Comparison of ENCODE assay signal across 9 cellular contexts in the genomic region with DNA sequence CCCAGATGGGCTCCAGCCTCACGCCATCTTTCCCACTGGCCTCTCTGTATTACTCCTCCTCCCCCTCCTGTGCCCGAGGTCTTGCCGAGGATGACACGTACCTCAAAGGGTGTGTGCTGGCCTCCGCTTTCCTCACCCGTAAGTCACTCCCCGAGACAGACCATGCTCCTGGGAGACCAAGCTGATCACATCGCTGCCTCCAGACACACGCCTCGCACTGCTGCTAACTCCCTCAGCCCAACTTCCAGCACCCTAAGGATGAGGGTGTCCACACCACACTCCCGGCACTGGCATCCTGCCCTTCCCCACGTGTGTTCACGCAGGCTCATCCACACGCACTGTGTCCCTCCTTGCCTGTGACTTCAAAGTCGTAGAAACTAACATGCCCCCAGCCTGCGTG.
"Had no signal": no experiment of that assay in that cellular context is flagged by ENCODE, and none has a peak within 500 bp of the region (broad histone marks: within the 10 kb centered on the region; RNA-seq: fewer than 3 reads in every experiment).

No MANE protein-coding gene starts in this region.

- H3K27ac ChIP-seq: colonic mucosa, heart right ventricle, left lung, upper lobe of left lung had no signal

- FAIRE-seq: islet of Langerhans had no signal

- ATAC-seq: activated CD8-positive, alpha-beta T cell treated with anti-CD3 and anti-CD28 coated beads, Interleukin-2, amount 10 ng/mL, durations not matched to agents 7 days and 5 days had no signal

- DNase-seq: stimulated activated naive CD4-positive, alpha-beta T cell treated with Interleukin-2 at 50 U/mL for 16 hours had no signal

- H3K9me3 Mint-ChIP-seq: mesothelial cell of epicardium had no signal

- H3K36me3 ChIP-seq: colonic mucosa had no signal

- H3K9me3 ChIP-seq: colonic mucosa, heart right ventricle, left lung, upper lobe of left lung had no signal

- H3K4me3 ChIP-seq: colonic mucosa, heart right ventricle, left lung, upper lobe of left lung had no signal

- H3K4me1 ChIP-seq: colonic mucosa, left lung had no signal

- H3K27ac Mint-ChIP-seq: activated CD8-positive, alpha-beta T cell treated with anti-CD3 and anti-CD28 coated beads, Interleukin-2, amount 10 ng/mL, durations not matched to agents 7 days and 5 days; mesothelial cell of epicardium; progenitor cell of endocrine pancreas had no signal

- H3K4me3 Mint-ChIP-seq: activated CD8-positive, alpha-beta T cell treated with anti-CD3 and anti-CD28 coated beads, Interleukin-2, amount 10 ng/mL, durations not matched to agents 7 days and 5 days; mesothelial cell of epicardium had no signal

- H3K27me3 ChIP-seq: colonic mucosa, heart right ventricle, left lung, upper lobe of left lung had no signal

- H3K27me3 Mint-ChIP-seq: progenitor cell of endocrine pancreas had no signal
